In genomic region chr6:135583256-135583758, GRCh38 we compare ENCODE assay signal across 20 cellular contexts.
A peak's percentile ranks its signal among the peaks of the same experiment; 100 is the strongest.
DNase-seq lines count a peak whose midpoint lies in the region; ATAC-seq, FAIRE-seq and TF ChIP-seq lines count a peak whose summit lies in the region.
"Had no signal": no experiment of that assay in that cellular context is flagged by ENCODE, and none has a peak within 500 bp of the region (broad histone marks: within the 10 kb centered on the region; RNA-seq: fewer than 3 reads in every experiment).

No MANE protein-coding gene starts in this region.

- H2AFZ ChIP-seq in astrocyte (ENCODE audit: low read depth, low read length), result no peak overlapping the region

- H3K4me3 Mint-ChIP-seq in astrocyte (ENCODE audit: unreplicated experiment), result peak overlapping the region; percentile 36
- H3K4me3 Mint-ChIP-seq in CD4-positive, alpha-beta memory T cell, result no peak overlapping the region
- H3K4me3 Mint-ChIP-seq: CD4-positive, CD25-positive, alpha-beta regulatory T cell; mesothelial cell of epicardium; stimulated activated memory B cell treated with anti-CD40 and anti-IgM and Interleukin-4, amounts not matched to agents 10 μg/mL and 1 μg/mL and 100 μg/mL, for 72 hours had no signal

- CTCF ChIA-PET in CD4-positive, alpha-beta memory T cell (lab: Charles Lee; ENCODE audit: partially characterized antibody), result interaction anchor here (1.1 kb wide), 1 partner anchor 326 kb away, joined by 3 read pairs; no protein-coding TSS in a partner anchor

- H4K20me1 ChIP-seq in astrocyte (ENCODE audit: insufficient read depth, low read length), result no peaks in the 10 kb centered on the region

- no peak for ATAC-seq in HG02588 (IDR thresholded peaks at IDR 0.05; ENCODE audit: unreplicated experiment)
- ATAC-seq: foreskin keratinocyte; stimulated activated memory B cell treated with anti-CD40 and anti-IgM and Interleukin-4, amounts not matched to agents 10 μg/mL and 1 μg/mL and 100 μg/mL, for 72 hours had no signal

- H3K79me2 ChIP-seq in astrocyte (ENCODE audit: insufficient read depth, low read length), result no peaks in the 10 kb centered on the region

- H3K36me3 ChIP-seq in astrocyte (ENCODE audit: insufficient read depth, low read length), result no peaks in the 10 kb centered on the region
- H3K36me3 ChIP-seq in CD4-positive, alpha-beta memory T cell (ENCODE audit: insufficient read depth, low read length), result no peaks in the 10 kb centered on the region
- H3K36me3 ChIP-seq: MG63 had no signal

- peak overlapping the region; percentile 52 for H3K4me2 ChIP-seq in astrocyte (ENCODE audit: low read length)

- H3K27ac ChIP-seq in astrocyte (ENCODE audit: low read depth, low read length), result peak overlapping the region; percentile 17
- H3K27ac ChIP-seq in CD4-positive, alpha-beta memory T cell (ENCODE audit: low read depth, low read length), result no peak overlapping the region
- H3K27ac ChIP-seq: foreskin keratinocyte had no signal

- H3K9ac ChIP-seq in astrocyte (ENCODE audit: low read length), result no peak overlapping the region

- peak overlapping the region; percentile 34 for H3K27ac Mint-ChIP-seq in astrocyte (ENCODE audit: unreplicated experiment)
- H3K27ac Mint-ChIP-seq in CD4-positive, alpha-beta memory T cell, result no peak overlapping the region
- H3K27ac Mint-ChIP-seq: CD4-positive, CD25-positive, alpha-beta regulatory T cell; mesothelial cell of epicardium; stimulated activated memory B cell treated with anti-CD40 and anti-IgM and Interleukin-4, amounts not matched to agents 10 μg/mL and 1 μg/mL and 100 μg/mL, for 72 hours had no signal

- H3K4me1 Mint-ChIP-seq in astrocyte (ENCODE audit: low read depth, unreplicated experiment), result peaks cover 28% of the 10 kb centered on the region
- peaks cover 5 to 10% (median 9%) of the 10 kb centered on the region in 4 donors for H3K4me1 Mint-ChIP-seq in CD4-positive, alpha-beta memory T cell
- H3K4me1 Mint-ChIP-seq: CD4-positive, CD25-positive, alpha-beta regulatory T cell had no signal

- peaks cover 3% of the 10 kb centered on the region for H3K27me3 ChIP-seq in astrocyte (ENCODE audit: insufficient read depth, low read length)
- H3K27me3 ChIP-seq in CD4-positive, alpha-beta memory T cell (ENCODE audit: insufficient read depth, low read length), result no peaks in the 10 kb centered on the region
- H3K27me3 ChIP-seq: foreskin keratinocyte, MG63 had no signal

- POLR2A ChIA-PET in CD4-positive, alpha-beta memory T cell (lab: Charles Lee; ENCODE audit: partially characterized antibody), result no interaction called here

- no peaks in the 10 kb centered on the region for H3K9me3 ChIP-seq in astrocyte (ENCODE audit: insufficient read depth, low read depth, low read length)
- no peaks in the 10 kb centered on the region for H3K9me3 ChIP-seq in CD4-positive, alpha-beta memory T cell (ENCODE audit: control insufficient read depth in 1 of 2, low read length in 2 of 2)
- H3K9me3 ChIP-seq: MG63 had no signal

- H3K4me1 ChIP-seq in astrocyte (ENCODE audit: insufficient read depth, low read length), result peaks cover 20% of the 10 kb centered on the region
- H3K4me1 ChIP-seq in CD4-positive, alpha-beta memory T cell (ENCODE audit: insufficient read depth, low read length), result peaks cover 8% of the 10 kb centered on the region
- H3K4me1 ChIP-seq: foreskin keratinocyte had no signal

- no peak for TF ChIP-seq CTCF in astrocyte (IDR thresholded peaks at IDR 0.05; ENCODE audit: insufficient read depth, low read depth, low read length)

- intact Hi-C loops in CD4-positive, alpha-beta memory T cell (cut with micrococcal nuclease), result no loop called here

- DNase-seq in AG20443 (ENCODE audit: low spot score) (peak; percentile 15), HS-27A (ENCODE audit: low read depth) (peak; percentile 31), astrocyte (ENCODE audit: low read depth) (peak; percentile 71), myocyte (ENCODE audit: low read depth) (peak; percentile 31), DMS79 (lab: John Stamatoyannopoulos, UW) (no peak)
- no peak for DNase-seq in CD4-positive, alpha-beta memory T cell
- DNase-seq: activated CD4-positive, CD25-positive, alpha-beta regulatory T cell treated with anti-CD3 and anti-CD28 coated beads, Interleukin-2, amount 50 U/mL, for 72 hours; CD4-positive, CD25-positive, alpha-beta regulatory T cell; cerebellar nuclear complex; DMS79 treated with DMSO at 0.1 percent for 48 hours; MG63; NCI-H1694 treated with DMSO at 0.1 percent for 48 hours; NCI-H446 treated with DMSO at 0.1 percent for 48 hours; SHP77; stimulated activated CD4-positive, alpha-beta T cell treated with anti-CD3 and anti-CD28 coated beads, Interleukin-12 subunit alpha, Interleukin-12 subunit beta, amount 100 ng/mL, for 4 hours; trophoblast cell had no signal

- no peaks in the 10 kb centered on the region for H3K36me3 Mint-ChIP-seq in astrocyte (ENCODE audit: low read depth, unreplicated experiment)
- H3K36me3 Mint-ChIP-seq in CD4-positive, alpha-beta memory T cell, result no peaks in the 10 kb centered on the region
- H3K36me3 Mint-ChIP-seq: CD4-positive, CD25-positive, alpha-beta regulatory T cell; mesothelial cell of epicardium; stimulated activated memory B cell treated with anti-CD40 and anti-IgM and Interleukin-4, amounts not matched to agents 10 μg/mL and 1 μg/mL and 100 μg/mL, for 72 hours had no signal

- H3K4me3 ChIP-seq in astrocyte (ENCODE audit: insufficient read depth, low read depth, low read length), result peak overlapping the region; percentile 30
- H3K4me3 ChIP-seq in CD4-positive, alpha-beta memory T cell (ENCODE audit: low read length in 2 of 2), result no peak overlapping the region
- H3K4me3 ChIP-seq: MG63 had no signal

- FAIRE-seq in astrocyte (lab: Jason Lieb, UNC), result no peak

- no peaks in the 10 kb centered on the region for H3K27me3 Mint-ChIP-seq in astrocyte (ENCODE audit: low read depth, unreplicated experiment)
- H3K27me3 Mint-ChIP-seq in CD4-positive, alpha-beta memory T cell, result peaks cover 0 to 1% of the 10 kb centered on the region in 2 donors
- H3K27me3 Mint-ChIP-seq: stimulated activated memory B cell treated with anti-CD40 and anti-IgM and Interleukin-4, amounts not matched to agents 10 μg/mL and 1 μg/mL and 100 μg/mL, for 72 hours had no signal

- H3K9me3 Mint-ChIP-seq in astrocyte (ENCODE audit: unreplicated experiment), result peaks cover 2% of the 10 kb centered on the region
- no peaks in the 10 kb centered on the region for H3K9me3 Mint-ChIP-seq in CD4-positive, alpha-beta memory T cell
- H3K9me3 Mint-ChIP-seq: CD4-positive, CD25-positive, alpha-beta regulatory T cell had no signal

Comparison
In these comparisons a context has a peak if more than half of its experiments do, and no peak if none do; other contexts are left out.
1. DNase-seq: peak in AG20443 (single experiment), HS-27A (single experiment), astrocyte (single experiment) and myocyte (single experiment); none in CD4-positive, alpha-beta memory T cell (0 of 5) and DMS79 (single experiment).